1 cellular context compared by ENCODE assay signal in genomic region chr3:170614214-170614966, GRCh38.
TF ChIP-seq lines count a peak whose summit lies in the region.

No MANE protein-coding gene starts in this region.

TF ChIP-seq in K562, 482 proteins besides CTCF, POLR2A, EP300 and RAD21 (continued from another document):
- TF ChIP-seq, protein P1, sequence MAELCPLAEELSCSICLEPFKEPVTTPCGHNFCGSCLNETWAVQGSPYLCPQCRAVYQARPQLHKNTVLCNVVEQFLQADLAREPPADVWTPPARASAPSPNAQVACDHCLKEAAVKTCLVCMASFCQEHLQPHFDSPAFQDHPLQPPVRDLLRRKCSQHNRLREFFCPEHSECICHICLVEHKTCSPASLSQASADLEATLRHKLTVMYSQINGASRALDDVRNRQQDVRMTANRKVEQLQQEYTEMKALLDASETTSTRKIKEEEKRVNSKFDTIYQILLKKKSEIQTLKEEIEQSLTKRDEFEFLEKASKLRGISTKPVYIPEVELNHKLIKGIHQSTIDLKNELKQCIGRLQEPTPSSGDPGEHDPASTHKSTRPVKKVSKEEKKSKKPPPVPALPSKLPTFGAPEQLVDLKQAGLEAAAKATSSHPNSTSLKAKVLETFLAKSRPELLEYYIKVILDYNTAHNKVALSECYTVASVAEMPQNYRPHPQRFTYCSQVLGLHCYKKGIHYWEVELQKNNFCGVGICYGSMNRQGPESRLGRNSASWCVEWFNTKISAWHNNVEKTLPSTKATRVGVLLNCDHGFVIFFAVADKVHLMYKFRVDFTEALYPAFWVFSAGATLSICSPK (IDR thresholded peaks at IDR 0.05; ENCODE audit: borderline replicate concordance), result no peak
- TF ChIP-seq SP1 (CRISPR knock-in tag; IDR thresholded peaks at IDR 0.05) (no peak), ARID1B (IDR thresholded peaks at IDR 0.05) (no peak), SNAPC5 (CRISPR knock-in tag; IDR thresholded peaks at IDR 0.05) (no peak), NFATC3 (IDR thresholded peaks at IDR 0.05) (no peak), NR3C1 (CRISPR knock-in tag; IDR thresholded peaks at IDR 0.05) (no peak), ZNF408 (CRISPR knock-in tag; IDR thresholded peaks at IDR 0.05; ENCODE audit: low read depth) (no peak), ZHX1 (conservative IDR thresholded peaks at IDR 0.05; ENCODE audit: low read length) (no peak), BRF1 (IDR thresholded peaks at IDR 0.05; ENCODE audit: borderline replicate concordance, extremely low read depth, insufficient read length) (no peak), CEBPB (tag; IDR thresholded peaks at IDR 0.05) (peak; percentile 92), NFIC (IDR thresholded peaks at IDR 0.05) (no peak), SUPT5H (IDR thresholded peaks at IDR 0.05) (no peak), FOSL1 (tag; conservative IDR thresholded peaks at IDR 0.05) (peak; percentile 91), THRAP3 (IDR thresholded peaks at IDR 0.05; ENCODE audit: borderline replicate concordance) (no peak), TAF9B (IDR thresholded peaks at IDR 0.05; ENCODE audit: partially characterized antibody) (no peak), NFXL1 (CRISPR knock-in tag; IDR thresholded peaks at IDR 0.05) (no peak), RFX5 (IDR thresholded peaks at IDR 0.05; ENCODE audit: low read depth, low read length) (no peak), CEBPG (CRISPR knock-in tag; IDR thresholded peaks at IDR 0.05) (no peak), CEBPG (tag; conservative IDR thresholded peaks at IDR 0.05 in 1 of 2, IDR thresholded peaks at IDR 0.05 in 1 of 2) (peak; percentile 87 to 90), TOE1 (IDR thresholded peaks at IDR 0.05; ENCODE audit: borderline replicate concordance) (no peak), TOE1 (CRISPR knock-in tag; IDR thresholded peaks at IDR 0.05; ENCODE audit: borderline replicate concordance, low read depth) (no peak), ATF7 (IDR thresholded peaks at IDR 0.05) (peak; percentile 44; the same call in 1 of the 2 replicates), MAZ (CRISPR knock-in tag; conservative IDR thresholded peaks at IDR 0.05 in 1 of 2, IDR thresholded peaks at IDR 0.05 in 1 of 2) (no peak), HNRNPLL (IDR thresholded peaks at IDR 0.05; ENCODE audit: low read depth, low read length, poor library complexity, severe bottlenecking) (no peak), ZNF583 (CRISPR knock-in tag; IDR thresholded peaks at IDR 0.05) (no peak), CCNT2 (IDR thresholded peaks at IDR 0.05; ENCODE audit: borderline replicate concordance, extremely low read depth, insufficient read length, low read depth, low read length) (no peak), POLR3A (IDR thresholded peaks at IDR 0.05; ENCODE audit: borderline replicate concordance, extremely low read depth, insufficient read depth, insufficient read length) (no peak), ZNF133 (CRISPR knock-in tag; IDR thresholded peaks at IDR 0.05) (no peak), FOXA3 (CRISPR knock-in tag; conservative IDR thresholded peaks at IDR 0.05 in 1 of 2, IDR thresholded peaks at IDR 0.05 in 1 of 2) (no peak), NFIX (CRISPR knock-in tag; IDR thresholded peaks at IDR 0.05; ENCODE audit: low read depth) (no peak), TAF7 (tag; IDR thresholded peaks at IDR 0.05) (no peak), CBX8 (IDR thresholded peaks at IDR 0.05; ENCODE audit: borderline replicate concordance, extremely low read depth, low read depth, low read length, poor library complexity, severe bottlenecking) (no peak), JUND (IDR thresholded peaks at IDR 0.05; ENCODE audit: borderline replicate concordance, low read depth, low read length) (peak; percentile 74), JUND (tag; IDR thresholded peaks at IDR 0.05; ENCODE audit: borderline replicate concordance, low read depth, low read length) (peak; percentile 65; the same call in 1 of the 3 replicates), PHTF2 (CRISPR knock-in tag; IDR thresholded peaks at IDR 0.05) (no peak), TEAD4 (IDR thresholded peaks at IDR 0.05; ENCODE audit: low read length) (no peak), TEAD4 (CRISPR knock-in tag; IDR thresholded peaks at IDR 0.05; ENCODE audit: borderline replicate concordance) (no peak)
- TF ChIP-seq, protein P2, sequence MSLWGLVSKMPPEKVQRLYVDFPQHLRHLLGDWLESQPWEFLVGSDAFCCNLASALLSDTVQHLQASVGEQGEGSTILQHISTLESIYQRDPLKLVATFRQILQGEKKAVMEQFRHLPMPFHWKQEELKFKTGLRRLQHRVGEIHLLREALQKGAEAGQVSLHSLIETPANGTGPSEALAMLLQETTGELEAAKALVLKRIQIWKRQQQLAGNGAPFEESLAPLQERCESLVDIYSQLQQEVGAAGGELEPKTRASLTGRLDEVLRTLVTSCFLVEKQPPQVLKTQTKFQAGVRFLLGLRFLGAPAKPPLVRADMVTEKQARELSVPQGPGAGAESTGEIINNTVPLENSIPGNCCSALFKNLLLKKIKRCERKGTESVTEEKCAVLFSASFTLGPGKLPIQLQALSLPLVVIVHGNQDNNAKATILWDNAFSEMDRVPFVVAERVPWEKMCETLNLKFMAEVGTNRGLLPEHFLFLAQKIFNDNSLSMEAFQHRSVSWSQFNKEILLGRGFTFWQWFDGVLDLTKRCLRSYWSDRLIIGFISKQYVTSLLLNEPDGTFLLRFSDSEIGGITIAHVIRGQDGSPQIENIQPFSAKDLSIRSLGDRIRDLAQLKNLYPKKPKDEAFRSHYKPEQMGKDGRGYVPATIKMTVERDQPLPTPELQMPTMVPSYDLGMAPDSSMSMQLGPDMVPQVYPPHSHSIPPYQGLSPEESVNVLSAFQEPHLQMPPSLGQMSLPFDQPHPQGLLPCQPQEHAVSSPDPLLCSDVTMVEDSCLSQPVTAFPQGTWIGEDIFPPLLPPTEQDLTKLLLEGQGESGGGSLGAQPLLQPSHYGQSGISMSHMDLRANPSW (CRISPR knock-in tag; IDR thresholded peaks at IDR 0.05), result no peak
- TF ChIP-seq, protein P3, sequence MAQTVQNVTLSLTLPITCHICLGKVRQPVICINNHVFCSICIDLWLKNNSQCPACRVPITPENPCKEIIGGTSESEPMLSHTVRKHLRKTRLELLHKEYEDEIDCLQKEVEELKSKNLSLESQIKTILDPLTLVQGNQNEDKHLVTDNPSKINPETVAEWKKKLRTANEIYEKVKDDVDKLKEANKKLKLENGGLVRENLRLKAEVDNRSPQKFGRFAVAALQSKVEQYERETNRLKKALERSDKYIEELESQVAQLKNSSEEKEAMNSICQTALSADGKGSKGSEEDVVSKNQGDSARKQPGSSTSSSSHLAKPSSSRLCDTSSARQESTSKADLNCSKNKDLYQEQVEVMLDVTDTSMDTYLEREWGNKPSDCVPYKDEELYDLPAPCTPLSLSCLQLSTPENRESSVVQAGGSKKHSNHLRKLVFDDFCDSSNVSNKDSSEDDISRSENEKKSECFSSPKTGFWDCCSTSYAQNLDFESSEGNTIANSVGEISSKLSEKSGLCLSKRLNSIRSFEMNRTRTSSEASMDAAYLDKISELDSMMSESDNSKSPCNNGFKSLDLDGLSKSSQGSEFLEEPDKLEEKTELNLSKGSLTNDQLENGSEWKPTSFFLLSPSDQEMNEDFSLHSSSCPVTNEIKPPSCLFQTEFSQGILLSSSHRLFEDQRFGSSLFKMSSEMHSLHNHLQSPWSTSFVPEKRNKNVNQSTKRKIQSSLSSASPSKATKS (CRISPR knock-in tag; IDR thresholded peaks at IDR 0.05), result no peak
- TF ChIP-seq, protein P4, sequence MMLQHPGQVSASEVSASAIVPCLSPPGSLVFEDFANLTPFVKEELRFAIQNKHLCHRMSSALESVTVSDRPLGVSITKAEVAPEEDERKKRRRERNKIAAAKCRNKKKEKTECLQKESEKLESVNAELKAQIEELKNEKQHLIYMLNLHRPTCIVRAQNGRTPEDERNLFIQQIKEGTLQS (IDR thresholded peaks at IDR 0.05), result peak; percentile 77
- TF ChIP-seq, protein P4 (CRISPR knock-in tag; conservative IDR thresholded peaks at IDR 0.05), result no peak
- TF ChIP-seq, protein P5, sequence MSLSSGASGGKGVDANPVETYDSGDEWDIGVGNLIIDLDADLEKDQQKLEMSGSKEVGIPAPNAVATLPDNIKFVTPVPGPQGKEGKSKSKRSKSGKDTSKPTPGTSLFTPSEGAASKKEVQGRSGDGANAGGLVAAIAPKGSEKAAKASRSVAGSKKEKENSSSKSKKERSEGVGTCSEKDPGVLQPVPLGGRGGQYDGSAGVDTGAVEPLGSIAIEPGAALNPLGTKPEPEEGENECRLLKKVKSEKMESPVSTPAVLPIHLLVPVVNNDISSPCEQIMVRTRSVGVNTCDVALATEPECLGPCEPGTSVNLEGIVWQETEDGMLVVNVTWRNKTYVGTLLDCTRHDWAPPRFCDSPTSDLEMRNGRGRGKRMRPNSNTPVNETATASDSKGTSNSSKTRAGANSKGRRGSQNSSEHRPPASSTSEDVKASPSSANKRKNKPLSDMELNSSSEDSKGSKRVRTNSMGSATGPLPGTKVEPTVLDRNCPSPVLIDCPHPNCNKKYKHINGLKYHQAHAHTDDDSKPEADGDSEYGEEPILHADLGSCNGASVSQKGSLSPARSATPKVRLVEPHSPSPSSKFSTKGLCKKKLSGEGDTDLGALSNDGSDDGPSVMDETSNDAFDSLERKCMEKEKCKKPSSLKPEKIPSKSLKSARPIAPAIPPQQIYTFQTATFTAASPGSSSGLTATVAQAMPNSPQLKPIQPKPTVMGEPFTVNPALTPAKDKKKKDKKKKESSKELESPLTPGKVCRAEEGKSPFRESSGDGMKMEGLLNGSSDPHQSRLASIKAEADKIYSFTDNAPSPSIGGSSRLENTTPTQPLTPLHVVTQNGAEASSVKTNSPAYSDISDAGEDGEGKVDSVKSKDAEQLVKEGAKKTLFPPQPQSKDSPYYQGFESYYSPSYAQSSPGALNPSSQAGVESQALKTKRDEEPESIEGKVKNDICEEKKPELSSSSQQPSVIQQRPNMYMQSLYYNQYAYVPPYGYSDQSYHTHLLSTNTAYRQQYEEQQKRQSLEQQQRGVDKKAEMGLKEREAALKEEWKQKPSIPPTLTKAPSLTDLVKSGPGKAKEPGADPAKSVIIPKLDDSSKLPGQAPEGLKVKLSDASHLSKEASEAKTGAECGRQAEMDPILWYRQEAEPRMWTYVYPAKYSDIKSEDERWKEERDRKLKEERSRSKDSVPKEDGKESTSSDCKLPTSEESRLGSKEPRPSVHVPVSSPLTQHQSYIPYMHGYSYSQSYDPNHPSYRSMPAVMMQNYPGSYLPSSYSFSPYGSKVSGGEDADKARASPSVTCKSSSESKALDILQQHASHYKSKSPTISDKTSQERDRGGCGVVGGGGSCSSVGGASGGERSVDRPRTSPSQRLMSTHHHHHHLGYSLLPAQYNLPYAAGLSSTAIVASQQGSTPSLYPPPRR (CRISPR knock-in tag; IDR thresholded peaks at IDR 0.05; ENCODE audit: borderline replicate concordance), result no peak
- TF ChIP-seq, protein P6, sequence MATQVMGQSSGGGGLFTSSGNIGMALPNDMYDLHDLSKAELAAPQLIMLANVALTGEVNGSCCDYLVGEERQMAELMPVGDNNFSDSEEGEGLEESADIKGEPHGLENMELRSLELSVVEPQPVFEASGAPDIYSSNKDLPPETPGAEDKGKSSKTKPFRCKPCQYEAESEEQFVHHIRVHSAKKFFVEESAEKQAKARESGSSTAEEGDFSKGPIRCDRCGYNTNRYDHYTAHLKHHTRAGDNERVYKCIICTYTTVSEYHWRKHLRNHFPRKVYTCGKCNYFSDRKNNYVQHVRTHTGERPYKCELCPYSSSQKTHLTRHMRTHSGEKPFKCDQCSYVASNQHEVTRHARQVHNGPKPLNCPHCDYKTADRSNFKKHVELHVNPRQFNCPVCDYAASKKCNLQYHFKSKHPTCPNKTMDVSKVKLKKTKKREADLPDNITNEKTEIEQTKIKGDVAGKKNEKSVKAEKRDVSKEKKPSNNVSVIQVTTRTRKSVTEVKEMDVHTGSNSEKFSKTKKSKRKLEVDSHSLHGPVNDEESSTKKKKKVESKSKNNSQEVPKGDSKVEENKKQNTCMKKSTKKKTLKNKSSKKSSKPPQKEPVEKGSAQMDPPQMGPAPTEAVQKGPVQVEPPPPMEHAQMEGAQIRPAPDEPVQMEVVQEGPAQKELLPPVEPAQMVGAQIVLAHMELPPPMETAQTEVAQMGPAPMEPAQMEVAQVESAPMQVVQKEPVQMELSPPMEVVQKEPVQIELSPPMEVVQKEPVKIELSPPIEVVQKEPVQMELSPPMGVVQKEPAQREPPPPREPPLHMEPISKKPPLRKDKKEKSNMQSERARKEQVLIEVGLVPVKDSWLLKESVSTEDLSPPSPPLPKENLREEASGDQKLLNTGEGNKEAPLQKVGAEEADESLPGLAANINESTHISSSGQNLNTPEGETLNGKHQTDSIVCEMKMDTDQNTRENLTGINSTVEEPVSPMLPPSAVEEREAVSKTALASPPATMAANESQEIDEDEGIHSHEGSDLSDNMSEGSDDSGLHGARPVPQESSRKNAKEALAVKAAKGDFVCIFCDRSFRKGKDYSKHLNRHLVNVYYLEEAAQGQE (CRISPR knock-in tag; IDR thresholded peaks at IDR 0.05; ENCODE audit: low read depth), result no peak
- TF ChIP-seq, protein P7, sequence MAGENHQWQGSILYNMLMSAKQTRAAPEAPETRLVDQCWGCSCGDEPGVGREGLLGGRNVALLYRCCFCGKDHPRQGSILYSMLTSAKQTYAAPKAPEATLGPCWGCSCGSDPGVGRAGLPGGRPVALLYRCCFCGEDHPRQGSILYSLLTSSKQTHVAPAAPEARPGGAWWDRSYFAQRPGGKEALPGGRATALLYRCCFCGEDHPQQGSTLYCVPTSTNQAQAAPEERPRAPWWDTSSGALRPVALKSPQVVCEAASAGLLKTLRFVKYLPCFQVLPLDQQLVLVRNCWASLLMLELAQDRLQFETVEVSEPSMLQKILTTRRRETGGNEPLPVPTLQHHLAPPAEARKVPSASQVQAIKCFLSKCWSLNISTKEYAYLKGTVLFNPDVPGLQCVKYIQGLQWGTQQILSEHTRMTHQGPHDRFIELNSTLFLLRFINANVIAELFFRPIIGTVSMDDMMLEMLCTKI (IDR thresholded peaks at IDR 0.05; ENCODE audit: partially characterized antibody), result no peak
